Comparison of ENCODE assay signal across 8 cellular contexts in the genomic region with DNA sequence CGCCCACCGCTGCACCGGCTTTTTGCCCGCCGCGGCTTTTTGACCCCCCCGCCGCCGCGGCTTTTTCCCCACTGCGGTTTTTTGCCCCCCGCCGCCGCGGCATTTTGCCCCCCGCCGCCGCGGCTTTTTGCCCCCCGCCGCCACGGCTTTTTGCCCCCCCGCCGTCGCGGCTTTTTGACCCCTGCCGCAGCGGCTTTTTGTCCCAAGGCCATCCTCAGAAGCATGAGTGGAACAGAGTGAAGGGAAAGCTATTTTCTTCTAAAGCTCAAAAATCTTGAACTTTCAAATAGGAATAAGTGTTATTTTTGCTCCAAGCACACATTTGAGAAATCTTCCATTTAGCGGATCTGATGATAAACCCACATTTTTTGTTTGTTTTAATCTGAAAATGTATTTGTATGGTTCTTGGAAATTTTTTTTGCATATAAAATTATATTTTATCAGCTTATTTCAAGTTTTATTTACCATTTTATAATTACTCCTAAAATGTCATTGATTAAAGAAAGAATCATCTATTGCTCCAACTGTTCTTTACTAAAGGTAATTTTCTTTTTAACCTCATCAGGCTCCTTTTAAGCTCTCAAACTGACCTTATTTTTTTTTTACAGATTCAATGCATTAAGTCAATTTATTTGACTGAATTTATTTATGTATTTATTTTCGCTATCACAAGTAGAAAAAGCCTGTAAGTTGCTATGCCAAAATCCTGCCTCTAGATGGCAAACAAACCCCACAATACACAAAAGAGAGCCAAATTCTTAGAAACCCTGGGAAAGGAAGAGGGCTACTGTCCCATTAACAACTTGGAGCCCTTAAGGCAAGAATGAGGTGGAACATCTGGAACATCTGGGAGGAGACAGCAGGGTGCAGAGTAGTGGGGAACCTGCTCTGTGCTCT.
DNase-seq lines count a peak whose midpoint lies in the region; ATAC-seq, FAIRE-seq and TF ChIP-seq lines count a peak whose summit lies in the region.
"Not testable (repeated sequence)": the region's sequence is repeated elsewhere in the genome, so short reads cannot be mapped to it uniquely, and the experiment has no call there.

No MANE protein-coding gene starts in this region.

- H3K9me3 ChIP-seq in PC-3 (ENCODE audit: low read length); heart left ventricle; pancreas; uterus: not testable (repeated sequence)

- H3K27me3 Mint-ChIP-seq in activated CD8-positive, alpha-beta memory T cell treated with anti-CD3 and anti-CD28 coated beads, Interleukin-2, amount 10 ng/mL, durations not matched to agents 7 days and 5 days = peaks cover 30% of the 10 kb centered on the region

- peak; percentile 21 for FAIRE-seq in colon (lab: Jason Lieb, UNC)
- not testable (repeated sequence) for FAIRE-seq in pancreas (lab: Jason Lieb, UNC)

- not testable (repeated sequence) for H3K36me3 ChIP-seq in PC-3 (ENCODE audit: low read depth, low read length); heart left ventricle; pancreas; uterus

- POLR2A ChIA-PET in PC-3 (lab: Charles Lee; ENCODE audit: unreplicated experiment) = not testable (repeated sequence)

- CTCF ChIA-PET in PC-3 (lab: Charles Lee); activated CD8-positive, alpha-beta memory T cell treated with anti-CD3 and anti-CD28 coated beads, Interleukin-2, amount 10 ng/mL, durations not matched to agents 7 days and 5 days (lab: Charles Lee): not testable (repeated sequence)

- peak overlapping the region; percentile 71 for H3K4me2 ChIP-seq in PC-3 (ENCODE audit: low read length)

- H3K4me3 Mint-ChIP-seq in activated CD8-positive, alpha-beta memory T cell treated with anti-CD3 and anti-CD28 coated beads, Interleukin-2, amount 10 ng/mL, durations not matched to agents 7 days and 5 days = not testable (repeated sequence)

- 13 to 34% (median 14%) methylated on average over 9 to 30 of the region's 30 CpGs for WGBS in heart left ventricle, 4 donors
- WGBS in pancreas, 2 donors = 5 to 10% methylated on average over 30 of the region's 30 CpGs

- peak overlapping the region; percentile 47; the same call in 1 of the 2 replicates for H3K4me3 ChIP-seq in PC-3 (ENCODE audit: low read length)
- H3K4me3 ChIP-seq in heart left ventricle = peak overlapping the region in 1 of 12 donors; percentile 14
- not testable (repeated sequence) for H3K4me3 ChIP-seq in pancreas, uterus

- not testable (repeated sequence) for H3K9ac ChIP-seq in PC-3 (ENCODE audit: low read length)

- intact Hi-C loops in PC-3 (cut with micrococcal nuclease) = loop anchor here (2.0 kb wide), 1 partner anchor 251 kb away; no protein-coding TSS in a partner anchor
- intact Hi-C loops in heart left ventricle (cut with DNase I) = loop anchor here in 1 of 10 donors (10.0 kb wide), 1 partner anchor 247 kb away; no protein-coding TSS in a partner anchor
- intact Hi-C loops in pancreas (cut with DNase I); uterus (cut with DNase I; ENCODE audit: low total_unique reads): not testable (repeated sequence)

- DNase-seq in DMS 273 (lab: John Stamatoyannopoulos, UW; ENCODE audit: unreplicated experiment) = peak; percentile 36
- DNase-seq in HT-29 (ENCODE audit: low spot score) = peak; percentile 4
- peak; percentile 58 for DNase-seq in PC-3
- DNase-seq in activated CD8-positive, alpha-beta memory T cell treated with anti-CD3 and anti-CD28 coated beads, Interleukin-2, amount 10 ng/mL, durations not matched to agents 7 days and 5 days; heart left ventricle; uterus: not testable (repeated sequence)
- peak in 1 of 6 donors; percentile 20 for DNase-seq in pancreas

- not testable (repeated sequence) for TF ChIP-seq POLR2A in heart left ventricle (IDR thresholded peaks at IDR 0.05); uterus (IDR thresholded peaks at IDR 0.05)

- H3K27me3 ChIP-seq in PC-3 (ENCODE audit: low read length) (peaks cover 36% of the 10 kb centered on the region), heart left ventricle (peaks cover 0 to 47% (median 17%) of the 10 kb centered on the region in 9 donors)
- not testable (repeated sequence) for H3K27me3 ChIP-seq in pancreas, uterus

- ATAC-seq in PC-3; activated CD8-positive, alpha-beta memory T cell treated with anti-CD3 and anti-CD28 coated beads, Interleukin-2, amount 10 ng/mL, durations not matched to agents 7 days and 5 days; heart left ventricle; pancreas: not testable (repeated sequence)

- H3K9me2 ChIP-seq in PC-3 (replicated peaks; ENCODE audit: low read length) = not testable (repeated sequence)

- peak; percentile 49 for TF ChIP-seq CTCF in PC-3 (conservative IDR thresholded peaks at IDR 0.05; ENCODE audit: low read depth, low read length)
- TF ChIP-seq CTCF in heart left ventricle (IDR thresholded peaks at IDR 0.05) = peak; percentile 15 to 66 (median 52)
- peak in 3 of 4 donors; percentile 23 to 33 (median 32) for TF ChIP-seq CTCF in pancreas (IDR thresholded peaks at IDR 0.05)
- peak in 3 of 4 experiments; percentile 13 to 45 (median 25) for TF ChIP-seq CTCF in uterus (IDR thresholded peaks at IDR 0.05)

- not testable (repeated sequence) for H3K9me3 Mint-ChIP-seq in activated CD8-positive, alpha-beta memory T cell treated with anti-CD3 and anti-CD28 coated beads, Interleukin-2, amount 10 ng/mL, durations not matched to agents 7 days and 5 days (ENCODE audit: low read depth)

- not testable (repeated sequence) for H3K27ac ChIP-seq in PC-3 (ENCODE audit: low read length); heart left ventricle; pancreas; uterus

- H3K79me2 ChIP-seq in PC-3 (ENCODE audit: low read length) = not testable (repeated sequence)

- not testable (repeated sequence) for H3K4me1 Mint-ChIP-seq in activated CD8-positive, alpha-beta memory T cell treated with anti-CD3 and anti-CD28 coated beads, Interleukin-2, amount 10 ng/mL, durations not matched to agents 7 days and 5 days

- not testable (repeated sequence) for H2AFZ ChIP-seq in PC-3 (ENCODE audit: low read length)

- peak overlapping the region; percentile 87 for H3K27ac Mint-ChIP-seq in activated CD8-positive, alpha-beta memory T cell treated with anti-CD3 and anti-CD28 coated beads, Interleukin-2, amount 10 ng/mL, durations not matched to agents 7 days and 5 days

- not testable (repeated sequence) for H3F3A ChIP-seq in PC-3 (ENCODE audit: low read length, unreplicated experiment)

- H4K20me1 ChIP-seq in PC-3 (ENCODE audit: low read length) = not testable (repeated sequence)

- not testable (repeated sequence) for H3K36me3 Mint-ChIP-seq in activated CD8-positive, alpha-beta memory T cell treated with anti-CD3 and anti-CD28 coated beads, Interleukin-2, amount 10 ng/mL, durations not matched to agents 7 days and 5 days

- not testable (repeated sequence) for H3K4me1 ChIP-seq in PC-3 (ENCODE audit: insufficient read depth, low read length); heart left ventricle; pancreas; uterus

- not testable (repeated sequence) for BruUV-seq in PC-3 (replicated peaks; lab: Mats Ljungman, UMichigan)
